In the genomic region with DNA sequence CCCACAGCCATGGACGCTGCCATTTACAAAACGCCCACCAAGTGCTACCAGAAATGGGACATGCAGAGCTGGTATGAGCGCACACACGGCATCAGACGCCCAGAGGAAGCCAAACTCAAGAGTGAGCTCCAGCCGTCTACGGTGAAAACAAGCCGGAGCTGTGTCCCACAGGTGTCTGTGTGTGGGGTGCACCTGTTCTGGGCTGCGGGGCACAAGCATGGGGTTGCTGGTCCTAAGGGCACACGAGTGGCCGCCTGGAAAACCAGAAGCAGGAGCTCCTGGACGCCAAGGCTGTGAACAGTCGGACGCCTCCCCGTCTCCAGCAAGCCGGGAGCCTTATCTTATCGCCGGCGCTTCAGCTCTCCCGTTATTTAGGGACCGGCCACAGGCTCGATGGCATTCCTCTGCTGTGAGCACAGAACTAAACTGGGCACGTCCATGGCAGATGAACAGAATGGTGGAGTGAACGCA, we compare ENCODE assay signal across 13 cellular contexts.
"Had no signal": no experiment of that assay in that cellular context is flagged by ENCODE, and none has a peak within 500 bp of the region (broad histone marks: within the 10 kb centered on the region; RNA-seq: fewer than 3 reads in every experiment).

No MANE protein-coding gene starts in this region.

- H3K9me3 Mint-ChIP-seq: activated CD4-positive, alpha-beta memory T cell treated with anti-CD3 and anti-CD28 coated beads for 36 hours; activated naive CD8-positive, alpha-beta T cell treated with anti-CD3 and anti-CD28 coated beads for 36 hours; naive B cell had no signal

- H3K27ac ChIP-seq: brain microvascular endothelial cell, esophagus muscularis mucosa, neutrophil had no signal

- DNase-seq: activated CD4-positive, alpha-beta memory T cell treated with anti-CD3 and anti-CD28 coated beads for 36 hours; activated CD4-positive, alpha-beta T cell treated with anti-CD3 and anti-CD28 coated beads for 1 hour; activated gamma-delta T cell; activated naive CD8-positive, alpha-beta T cell treated with anti-CD3 and anti-CD28 coated beads for 36 hours; activated T-cell treated with anti-CD3 and anti-CD28 coated beads, Interleukin-2, amount 50 U/mL, for 48 hours; brain microvascular endothelial cell; naive B cell; stimulated activated CD4-positive, alpha-beta T cell treated with anti-CD3 and anti-CD28 coated beads, Interleukin-4, amount 100 ng/mL, for 1 hour; stimulated activated CD8-positive, alpha-beta memory T cell treated with anti-CD3 and anti-CD28 coated beads, Interleukin-4, amount 100 ng/mL, for 48 hours; stimulated activated naive CD8-positive, alpha-beta T cell treated with anti-CD3 and anti-CD28 coated beads, Interleukin-15, Interleukin-2, amounts not matched to agents 100 U/mL and 50 U/mL, for 24 hours; T-helper 9 cell had no signal

- H3K9me3 ChIP-seq: esophagus muscularis mucosa, neutrophil had no signal

- H3K4me1 Mint-ChIP-seq: activated naive CD8-positive, alpha-beta T cell treated with anti-CD3 and anti-CD28 coated beads for 36 hours had no signal

- ATAC-seq: stimulated activated naive CD8-positive, alpha-beta T cell treated with anti-CD3 and anti-CD28 coated beads, Interleukin-15, Interleukin-2, amounts not matched to agents 100 U/mL and 50 U/mL, for 24 hours had no signal

- H3K27me3 Mint-ChIP-seq: activated CD4-positive, alpha-beta memory T cell treated with anti-CD3 and anti-CD28 coated beads for 36 hours; activated naive CD8-positive, alpha-beta T cell treated with anti-CD3 and anti-CD28 coated beads for 36 hours; naive B cell had no signal

- H3K27ac Mint-ChIP-seq: activated CD4-positive, alpha-beta memory T cell treated with anti-CD3 and anti-CD28 coated beads for 36 hours; activated naive CD8-positive, alpha-beta T cell treated with anti-CD3 and anti-CD28 coated beads for 36 hours had no signal

- H3K4me3 Mint-ChIP-seq: activated CD4-positive, alpha-beta memory T cell treated with anti-CD3 and anti-CD28 coated beads for 36 hours; activated naive CD8-positive, alpha-beta T cell treated with anti-CD3 and anti-CD28 coated beads for 36 hours; naive B cell had no signal

- H3K27me3 ChIP-seq: brain microvascular endothelial cell, esophagus muscularis mucosa, neutrophil had no signal

- H3K4me3 ChIP-seq: esophagus muscularis mucosa had no signal
